Comparison of ENCODE assay signal across 2 cellular contexts in genomic region chr3:33446886-33447625, GRCh38.
TF ChIP-seq lines count a peak whose summit lies in the region.

No MANE protein-coding gene starts in this region.

TF ChIP-seq in H1, 55 proteins besides CTCF, POLR2A, EP300 and RAD21:
- TF ChIP-seq FOSL1 (IDR thresholded peaks at IDR 0.05; ENCODE audit: insufficient read depth, low read depth, low read length), result 0 out of 2 replicates have a peak, but pooled peaks have one; percentile 69

TF ChIP-seq in neural cell, 6 proteins besides CTCF, POLR2A, EP300 and RAD21:
- TF ChIP-seq SMC3 (conservative IDR thresholded peaks at IDR 0.05; ENCODE audit: poor library complexity) (peak; percentile 4), MXI1 (conservative IDR thresholded peaks at IDR 0.05; ENCODE audit: poor library complexity, severe bottlenecking) (peak; percentile 12)
